18 cellular contexts compared by ENCODE assay signal in genomic region chr2:88656690-88657089, GRCh38. TPM values are rescaled to one million over a fixed set of nuclear protein-coding genes. Genes with fewer than 3 reads are reported as not detected.
DNase-seq lines count a peak whose midpoint lies in the region; TF ChIP-seq lines count a peak whose summit lies in the region.
"Had no signal": no experiment of that assay in that cellular context is flagged by ENCODE, and none has a peak within 500 bp of the region (broad histone marks: within the 10 kb centered on the region; RNA-seq: fewer than 3 reads in every experiment).

No MANE protein-coding gene starts in this region.

- H2AFZ ChIP-seq in osteoblast (ENCODE audit: low read length): peak overlapping the region; percentile 13

- H3K27me3 Mint-ChIP-seq in T-helper 2 cell treated with Interferon-gamma antibody and Interleukin-4, amounts not matched to agents 5 μg/mL and 100 μg/mL, for 36 hours (ENCODE audit: low read depth): no peaks in the 10 kb centered on the region
- H3K27me3 Mint-ChIP-seq: activated naive CD4-positive, alpha-beta T cell treated with anti-CD3 and anti-CD28 coated beads, Interleukin-2, amount 50 U/mL, for 24 hours; memory B cell had no signal

- H3K79me2 ChIP-seq in osteoblast (ENCODE audit: insufficient read depth, low read length): no peaks in the 10 kb centered on the region

- H3K9me3 ChIP-seq in MG63 (peaks cover 3% of the 10 kb centered on the region; the same call in 1 of the 2 replicates), osteoblast (ENCODE audit: low read depth, low read length) (no peaks in the 10 kb centered on the region)

- no peaks in the 10 kb centered on the region for H3K36me3 Mint-ChIP-seq in T-helper 2 cell treated with Interferon-gamma antibody and Interleukin-4, amounts not matched to agents 5 μg/mL and 100 μg/mL, for 36 hours (ENCODE audit: low read depth)
- H3K36me3 Mint-ChIP-seq: activated naive CD4-positive, alpha-beta T cell treated with anti-CD3 and anti-CD28 coated beads, Interleukin-2, amount 50 U/mL, for 24 hours; memory B cell had no signal

- H4K20me1 ChIP-seq in osteoblast (ENCODE audit: insufficient read depth, low read length): no peaks in the 10 kb centered on the region

- H3K4me1 ChIP-seq in osteoblast (ENCODE audit: insufficient read depth, low read length): peaks cover 50% of the 10 kb centered on the region

- H3K9me3 Mint-ChIP-seq in T-helper 2 cell treated with Interferon-gamma antibody and Interleukin-4, amounts not matched to agents 5 μg/mL and 100 μg/mL, for 36 hours: no peaks in the 10 kb centered on the region
- H3K9me3 Mint-ChIP-seq: activated naive CD4-positive, alpha-beta T cell treated with anti-CD3 and anti-CD28 coated beads, Interleukin-2, amount 50 U/mL, for 24 hours had no signal

- H3K27ac ChIP-seq in coronary artery (peak overlapping the region; percentile 48 to 72), osteoblast (ENCODE audit: low read depth, low read length) (peak overlapping the region; percentile 83)

- H3K4me2 ChIP-seq in osteoblast (ENCODE audit: insufficient read depth, low read length): peak overlapping the region; percentile 56

- DNase-seq in AG20443 (ENCODE audit: low spot score): peak; percentile 26
- peak; percentile 65 for DNase-seq in MG63
- no peak for DNase-seq in coronary artery (ENCODE audit: low spot score)
- peak; percentile 89 for DNase-seq in osteoblast (ENCODE audit: insufficient read length, low spot score, missing footprints)
- DNase-seq in D341Med (ENCODE audit: low spot score): no peak
- no peak for DNase-seq in HT-29 (ENCODE audit: low spot score)
- DNase-seq in T-helper 2 cell treated with Interferon-gamma antibody and Interleukin-4, amounts not matched to agents 5 μg/mL and 100 μg/mL, for 36 hours (ENCODE audit: low spot score): no peak
- DNase-seq in AML-193 (lab: John Stamatoyannopoulos, UW): no peak
- DNase-seq: activated CD4-positive, alpha-beta T cell treated with anti-CD3 and anti-CD28 coated beads, Interleukin-2, amount 50 U/mL, for 1 hour; activated T-cell treated with anti-CD3 and anti-CD28 coated beads, Interleukin-2, amount 50 U/mL, for 1 hour; Calu3; caudate nucleus; effector memory CD4-positive, alpha-beta T cell; NCI-H1092; NCI-H2107; NCI-H69 had no signal

- TF ChIP-seq CTCF in coronary artery (IDR thresholded peaks at IDR 0.05) (no peak), osteoblast (IDR thresholded peaks at IDR 0.05; ENCODE audit: extremely low read depth, low read depth, low read length) (no peak)

- H3K27ac Mint-ChIP-seq in T-helper 2 cell treated with Interferon-gamma antibody and Interleukin-4, amounts not matched to agents 5 μg/mL and 100 μg/mL, for 36 hours: no peak overlapping the region
- H3K27ac Mint-ChIP-seq: activated naive CD4-positive, alpha-beta T cell treated with anti-CD3 and anti-CD28 coated beads, Interleukin-2, amount 50 U/mL, for 24 hours; memory B cell had no signal

- no peaks in the 10 kb centered on the region for H3K36me3 ChIP-seq in MG63
- H3K36me3 ChIP-seq in osteoblast (ENCODE audit: insufficient read depth, low read length): no peaks in the 10 kb centered on the region

- H3K4me1 Mint-ChIP-seq in T-helper 2 cell treated with Interferon-gamma antibody and Interleukin-4, amounts not matched to agents 5 μg/mL and 100 μg/mL, for 36 hours (ENCODE audit: low read depth): peaks cover 2% of the 10 kb centered on the region
- H3K4me1 Mint-ChIP-seq: activated naive CD4-positive, alpha-beta T cell treated with anti-CD3 and anti-CD28 coated beads, Interleukin-2, amount 50 U/mL, for 24 hours had no signal

- H3K4me3 ChIP-seq in MG63 (no peak overlapping the region), coronary artery (no peak overlapping the region), osteoblast (ENCODE audit: insufficient read depth, low read length) (no peak overlapping the region)

- no peak overlapping the region for H3K4me3 Mint-ChIP-seq in T-helper 2 cell treated with Interferon-gamma antibody and Interleukin-4, amounts not matched to agents 5 μg/mL and 100 μg/mL, for 36 hours
- H3K4me3 Mint-ChIP-seq: activated naive CD4-positive, alpha-beta T cell treated with anti-CD3 and anti-CD28 coated beads, Interleukin-2, amount 50 U/mL, for 24 hours; memory B cell had no signal

- H3K27me3 ChIP-seq in MG63: no peaks in the 10 kb centered on the region
- no peaks in the 10 kb centered on the region for H3K27me3 ChIP-seq in osteoblast (ENCODE audit: insufficient read depth, low read length)

RNA-seq across cellular contexts. Expression of gene EIF2AK3, which starts 29.4 kb away (rescaled TPM):
- total RNA-seq in MG63 (2014; rRNA removed; shearing (Covaris generic); ENCODE audit: low replicate concordance): 10.4 and 11.7 TPM in 2 replicates
- total RNA-seq in osteoblast: 24.2 and 25.7 TPM in 2 replicates
- 7.9 and 10.2 TPM in 2 replicates for total RNA-seq in HT-29 (2014; rRNA removed; shearing (Covaris generic))

RNA-seq across cellular contexts. Expression of gene RPIA, which starts 34.8 kb away (rescaled TPM):
- total RNA-seq in MG63 (2014; rRNA removed; shearing (Covaris generic); ENCODE audit: low replicate concordance): 9.5 and 15.8 TPM in 2 replicates
- total RNA-seq in osteoblast: 6.2 and 6.8 TPM in 2 replicates
- total RNA-seq in HT-29 (2014; rRNA removed; shearing (Covaris generic)): 12.5 and 15.7 TPM in 2 replicates

Comparison
In these comparisons a context has a peak if more than half of its experiments do, and no peak if none do; other contexts are left out.
1. DNase-seq: peak in AG20443 (single experiment), MG63 (single experiment) and osteoblast (single experiment); none in coronary artery (single experiment), D341Med (single experiment), HT-29 (single experiment), T-helper 2 cell treated with Interferon-gamma antibody and Interleukin-4, amounts not matched to agents 5 μg/mL and 100 μg/mL, for 36 hours (single experiment) and AML-193 (0 of 2).